8 cellular contexts compared by ENCODE assay signal in the genomic region with DNA sequence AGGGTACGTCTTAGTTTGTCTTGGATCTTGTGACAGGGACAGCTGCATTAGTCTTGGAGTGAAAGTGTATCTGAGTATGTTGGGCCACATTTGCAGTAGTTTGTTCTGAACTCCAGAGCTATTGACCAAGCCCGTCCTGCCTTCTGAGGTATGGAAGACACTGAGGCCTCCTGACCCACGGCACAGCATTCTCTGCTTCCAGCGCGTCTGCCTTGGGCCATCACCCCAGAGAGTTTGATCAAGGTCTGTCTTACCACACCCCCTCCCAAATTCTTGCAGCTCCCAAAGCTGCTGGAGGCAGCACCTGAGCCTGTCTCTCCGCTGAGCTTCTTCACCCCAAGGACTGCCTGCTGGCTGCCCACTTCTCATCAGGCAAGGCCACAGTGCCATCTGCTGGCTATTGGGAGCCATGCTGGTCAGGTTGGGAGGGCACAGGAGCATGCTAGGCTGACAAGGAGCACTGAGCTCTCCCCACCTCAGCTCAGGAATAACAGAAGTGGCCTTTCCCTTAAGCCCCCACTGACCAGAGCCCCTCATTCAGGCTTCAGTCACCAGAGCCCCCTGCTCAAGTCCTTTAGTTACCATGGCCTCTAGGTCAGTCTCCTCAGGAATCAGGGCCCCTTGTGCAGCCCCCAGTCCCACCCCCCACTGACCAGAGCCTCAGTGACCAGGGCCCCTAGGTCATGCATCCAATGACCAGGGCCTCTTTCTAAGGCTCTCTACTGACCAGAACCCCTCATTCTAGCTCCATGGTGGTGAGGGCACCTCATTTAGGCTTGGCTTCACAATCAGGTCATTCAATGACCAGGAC. TPM values are rescaled to one million over a fixed set of nuclear protein-coding genes. Genes with fewer than 3 reads are reported as not detected.
DNase-seq lines count a peak whose midpoint lies in the region; ATAC-seq and TF ChIP-seq lines count a peak whose summit lies in the region.

No MANE protein-coding gene starts in this region.

- H3K4me1 Mint-ChIP-seq in activated CD8-positive, alpha-beta T cell treated with anti-CD3 and anti-CD28 coated beads for 36 hours (ENCODE audit: low read depth) = no peaks in the 10 kb centered on the region
- no peaks in the 10 kb centered on the region for H3K4me1 Mint-ChIP-seq in effector memory CD8-positive, alpha-beta T cell (ENCODE audit: low read depth in 2 of 2)
- no peaks in the 10 kb centered on the region for H3K4me1 Mint-ChIP-seq in mesothelial cell of epicardium

- CTCF ChIA-PET in activated CD8-positive, alpha-beta T cell treated with anti-CD3 and anti-CD28 coated beads for 36 hours (lab: Charles Lee) = interaction anchor here (0.6 to 6.1 kb wide), 95 partner anchors 9 to 867 kb away, joined by 3 to 119 read pairs (median 4); partner anchors contain the start of genes APBB1, C11orf42, CAVIN3 and CCKBR

- H3K27me3 ChIP-seq in BE2C = no peaks in the 10 kb centered on the region

- H3K9me3 Mint-ChIP-seq in activated CD8-positive, alpha-beta T cell treated with anti-CD3 and anti-CD28 coated beads for 36 hours = no peaks in the 10 kb centered on the region
- no peaks in the 10 kb centered on the region for H3K9me3 Mint-ChIP-seq in effector memory CD8-positive, alpha-beta T cell
- no peaks in the 10 kb centered on the region for H3K9me3 Mint-ChIP-seq in mesothelial cell of epicardium

- no peak overlapping the region for H3K27ac Mint-ChIP-seq in activated CD8-positive, alpha-beta T cell treated with anti-CD3 and anti-CD28 coated beads for 36 hours
- H3K27ac Mint-ChIP-seq in effector memory CD8-positive, alpha-beta T cell = no peak overlapping the region
- H3K27ac Mint-ChIP-seq in mesothelial cell of epicardium = no peak overlapping the region

- H3K4me3 Mint-ChIP-seq in activated CD8-positive, alpha-beta T cell treated with anti-CD3 and anti-CD28 coated beads for 36 hours = no peak overlapping the region
- H3K4me3 Mint-ChIP-seq in effector memory CD8-positive, alpha-beta T cell = no peak overlapping the region
- no peak overlapping the region for H3K4me3 Mint-ChIP-seq in mesothelial cell of epicardium

- no peak overlapping the region for H3K4me3 ChIP-seq in BE2C (ENCODE audit: low read depth, low read length)

- POLR2A ChIA-PET in activated CD8-positive, alpha-beta T cell treated with anti-CD3 and anti-CD28 coated beads for 36 hours (lab: Charles Lee) = interaction anchor here (0.6 to 1.7 kb wide), 3 partner anchors 9 to 13 kb away, joined by 3 to 5 read pairs (median 5); no protein-coding TSS in a partner anchor

- H3K36me3 ChIP-seq in BE2C = no peaks in the 10 kb centered on the region

- intact Hi-C loops in activated CD8-positive, alpha-beta T cell treated with anti-CD3 and anti-CD28 coated beads for 36 hours (cut with micrococcal nuclease) = loop anchor here (10.0 kb wide), 1 partner anchor 338 kb away; no protein-coding TSS in a partner anchor

- TF ChIP-seq CTCF in BE2C (IDR thresholded peaks at IDR 0.05; ENCODE audit: low read depth, low read length) = peak; percentile 83
- TF ChIP-seq CTCF in activated CD8-positive, alpha-beta T cell treated with anti-CD3 and anti-CD28 coated beads for 36 hours (IDR thresholded peaks at IDR 0.05) = peak; percentile 74
- TF ChIP-seq CTCF in mesothelial cell of epicardium (IDR thresholded peaks at IDR 0.05; ENCODE audit: unreplicated experiment) = peak; percentile 66

- H3K9me3 ChIP-seq in BE2C = no peaks in the 10 kb centered on the region

- H3K27me3 Mint-ChIP-seq in activated CD8-positive, alpha-beta T cell treated with anti-CD3 and anti-CD28 coated beads for 36 hours = no peaks in the 10 kb centered on the region
- H3K27me3 Mint-ChIP-seq in effector memory CD8-positive, alpha-beta T cell = no peaks in the 10 kb centered on the region
- no peaks in the 10 kb centered on the region for H3K27me3 Mint-ChIP-seq in mesothelial cell of epicardium (ENCODE audit: low read depth)

- ATAC-seq in GM19023 (IDR thresholded peaks at IDR 0.05; ENCODE audit: unreplicated experiment) (peak; percentile 88), HG03342 (IDR thresholded peaks at IDR 0.05; ENCODE audit: unreplicated experiment) (peak; percentile 98)
- peak; percentile 98 for ATAC-seq in activated CD8-positive, alpha-beta T cell treated with anti-CD3 and anti-CD28 coated beads for 36 hours
- ATAC-seq in effector memory CD8-positive, alpha-beta T cell (replicated peaks) = peak; percentile 88

- peak; percentile 70 for DNase-seq in BE2C
- peak; percentile 71 for DNase-seq in NCI-H748 (lab: John Stamatoyannopoulos, UW; ENCODE audit: unreplicated experiment)
- DNase-seq in activated CD8-positive, alpha-beta T cell treated with anti-CD3 and anti-CD28 coated beads for 36 hours = peak; percentile 85
- peak; percentile 52 to 63 (median 53) for DNase-seq in effector memory CD8-positive, alpha-beta T cell
- DNase-seq in mesothelial cell of epicardium (ENCODE audit: low spot score in 2 of 2, unreplicated experiment in 2 of 2) = peak; percentile 63 to 80
- DNase-seq in stimulated activated CD8-positive, alpha-beta memory T cell treated with anti-CD3 and anti-CD28 coated beads, Interleukin-2, amount 100 ng/mL, for 1 hour (ENCODE audit: low read depth in 2 of 2) = peak; percentile 31 to 43

- H3K4me1 ChIP-seq in BE2C = no peaks in the 10 kb centered on the region

- no peaks in the 10 kb centered on the region for H3K36me3 Mint-ChIP-seq in activated CD8-positive, alpha-beta T cell treated with anti-CD3 and anti-CD28 coated beads for 36 hours (ENCODE audit: low read depth)
- no peaks in the 10 kb centered on the region for H3K36me3 Mint-ChIP-seq in effector memory CD8-positive, alpha-beta T cell (ENCODE audit: insufficient read depth)
- no peaks in the 10 kb centered on the region for H3K36me3 Mint-ChIP-seq in mesothelial cell of epicardium

RNA-seq across cellular contexts. Expression of gene SMPD1, which starts 27.2 kb away (rescaled TPM):
- 28.3 TPM for polyA plus RNA-seq in BE2C (2012; ENCODE audit: insufficient read depth, insufficient read length, low read depth)
- total RNA-seq in activated CD8-positive, alpha-beta T cell treated with anti-CD3 and anti-CD28 coated beads for 36 hours = 10 to 100 TPM; 10.6 to 11.2 TPM
- 24.9 to 27.2 TPM (median 27.1 TPM) in 3 replicates for total RNA-seq in mesothelial cell of epicardium

RNA-seq across cellular contexts. Expression of gene CAVIN3, which starts 42.8 kb away (rescaled TPM):
- polyA plus RNA-seq in BE2C (2012; ENCODE audit: insufficient read depth, insufficient read length, low read depth) = not detected
- 10 to 100 TPM; 13.3 to 15.9 TPM for total RNA-seq in activated CD8-positive, alpha-beta T cell treated with anti-CD3 and anti-CD28 coated beads for 36 hours
- total RNA-seq in mesothelial cell of epicardium = 15.3 to 16.4 TPM (median 16.3 TPM) in 3 replicates

RNA-seq across cellular contexts. Expression of gene APBB1, which starts 55.8 kb away (rescaled TPM):
- 70.0 TPM for polyA plus RNA-seq in BE2C (2012; ENCODE audit: insufficient read depth, insufficient read length, low read depth)
- 10 to 100 TPM; 28.1 to 31.1 TPM for total RNA-seq in activated CD8-positive, alpha-beta T cell treated with anti-CD3 and anti-CD28 coated beads for 36 hours
- total RNA-seq in mesothelial cell of epicardium = 61.7 to 64.2 TPM (median 62.4 TPM) in 3 replicates
